20 cellular contexts compared by ENCODE assay signal in genomic region chr21:17501107-17502006, GRCh38. TPM values are rescaled to one million over a fixed set of nuclear protein-coding genes. Genes with fewer than 3 reads are reported as not detected.
DNase-seq lines count a peak whose midpoint lies in the region; ATAC-seq, FAIRE-seq and TF ChIP-seq lines count a peak whose summit lies in the region.
"Had no signal": no experiment of that assay in that cellular context is flagged by ENCODE, and none has a peak within 500 bp of the region (broad histone marks: within the 10 kb centered on the region; RNA-seq: fewer than 3 reads in every experiment).

No MANE protein-coding gene starts in this region.

- ATAC-seq in HepG2 (peak; percentile 99), GM18858 (IDR thresholded peaks at IDR 0.05; ENCODE audit: unreplicated experiment) (no peak), HG03520 (IDR thresholded peaks at IDR 0.05; ENCODE audit: unreplicated experiment) (no peak)
- ATAC-seq: right cardiac atrium; stimulated activated effector memory CD8-positive, alpha-beta T cell treated with anti-CD3 and anti-CD28 coated beads, Interleukin-12 subunit alpha, Interleukin-12 subunit beta, amount 100 ng/mL, for 72 hours had no signal

- DNase-seq in DMS53 treated with DMSO at 0.1 percent for 48 hours (lab: John Stamatoyannopoulos, UW; ENCODE audit: unreplicated experiment) (peak; percentile 30), M059J (ENCODE audit: low read depth) (peak; percentile 18), RKO (ENCODE audit: low spot score) (peak; percentile 3), HepG2 (ENCODE audit: low spot score) (peak; percentile 98), COLO668 (lab: John Stamatoyannopoulos, UW; ENCODE audit: unreplicated experiment) (no peak)
- DNase-seq in activated CD4-positive, CD25-positive, alpha-beta regulatory T cell (lab: John Stamatoyannopoulos, UW), result no peak
- DNase-seq: activated CD4-positive, alpha-beta memory T cell treated with anti-CD3 and anti-CD28 coated beads for 36 hours; activated naive CD4-positive, alpha-beta T cell treated with anti-CD3 and anti-CD28 coated beads, Interleukin-2, amount 10 ng/mL, durations not matched to agents 7 days and 5 days; activated T-cell treated with anti-CD3 and anti-CD28 coated beads, Interleukin-2, amount 50 U/mL, for 24 hours; anterior cingulate cortex; effector CD8-positive, alpha-beta T cell; GOT3; left ventricle myocardium inferior; NCI-H1694 treated with DMSO at 0.1 percent for 48 hours; right cardiac atrium; SHP77 treated with DMSO at 0.1 percent for 48 hours; WERI-Rb-1 had no signal

- CTCF ChIA-PET in HepG2 (lab: Yijun Ruan, JAX; ENCODE audit: low intra/inter-chr PET ratio, low total read pairs), result no interaction called here

- in situ Hi-C loops in HepG2 (cut with HindIII; ENCODE audit: extremely low pct_ligation_motif_present, low pct_unique_long_range_greater_than_20kb), result loop anchor here (5.0 kb wide), 1 partner anchor 39 kb away; no protein-coding TSS in a partner anchor

- no peaks in the 10 kb centered on the region for H4K20me1 ChIP-seq in HepG2 (ENCODE audit: insufficient read depth, low read length)

- no peak for TF ChIP-seq CTCF in HepG2 (CRISPR knock-in tag; IDR thresholded peaks at IDR 0.05)

- TF ChIP-seq POLR2A in HepG2 (IDR thresholded peaks at IDR 0.05; ENCODE audit: insufficient read depth in 1 of 2, low read depth in 2 of 2, low read length in 2 of 2), result no peak

- intact Hi-C loops in HepG2 (cut with micrococcal nuclease; ENCODE audit: unreplicated experiment), result loop anchor here (1.0 kb wide), 3 partner anchors 22 to 39 kb away; no protein-coding TSS in a partner anchor

- H3K4me3 ChIP-seq in HepG2 (replicated peaks in 1 of 3; ENCODE audit: insufficient read depth in 1 of 3, low read depth in 2 of 3, low read length in 3 of 3), result peak overlapping the region in 2 of 3 experiments; percentile 9 to 18; a peak in 2 of 6 replicates
- H3K4me3 ChIP-seq: left ventricle myocardium inferior had no signal

- TF ChIP-seq EP300 in HepG2 (IDR thresholded peaks at IDR 0.05; ENCODE audit: low read depth in 2 of 2, low read length in 2 of 2) (peak; percentile 98 to 100), HepG2 (CRISPR knock-in tag; IDR thresholded peaks at IDR 0.05; ENCODE audit: borderline replicate concordance) (peak; percentile 95)

- peaks cover 70% of the 10 kb centered on the region for H3K4me1 ChIP-seq in HepG2 (ENCODE audit: insufficient read depth, low read length)
- H3K4me1 ChIP-seq: left ventricle myocardium inferior had no signal

- H3K79me2 ChIP-seq in HepG2 (ENCODE audit: insufficient read depth, low read length), result no peaks in the 10 kb centered on the region

- peak overlapping the region; percentile 78 for H3K27ac ChIP-seq in HepG2 (ENCODE audit: extremely low read length, insufficient read depth, low read length)
- H3K27ac ChIP-seq: left ventricle myocardium inferior, WERI-Rb-1 had no signal

- FAIRE-seq in HepG2 (lab: Jason Lieb, UNC), result peak; percentile 42

- under 1% methylated on average over 4 of the region's 4 CpGs for WGBS in HepG2 (ENCODE audit: low lambda C conversion rate)

- H3K36me3 ChIP-seq in HepG2 (replicated peaks in 1 of 2; ENCODE audit: control insufficient read depth in 1 of 2, insufficient read depth in 2 of 2, low read length in 2 of 2), result no peaks in the 10 kb centered on the region
- H3K36me3 ChIP-seq: left ventricle myocardium inferior, WERI-Rb-1 had no signal

- no peaks in the 10 kb centered on the region for H3K27me3 ChIP-seq in HepG2 (ENCODE audit: control insufficient read depth in 1 of 2, insufficient read depth in 2 of 2, low read length in 2 of 2)

- no peak for TF ChIP-seq RAD21 in HepG2 (CRISPR knock-in tag; IDR thresholded peaks at IDR 0.05)

- POLR2A ChIA-PET in HepG2 (lab: Yijun Ruan, JAX), result interaction anchor here (1.0 to 1.7 kb wide), 5 partner anchors 11 to 46 kb away, joined by 3 to 22 read pairs (median 4); partner anchors contain the start of gene CXADR

- BruUV-seq in HepG2 (replicated peaks; lab: Mats Ljungman, UMichigan), result TSS peak; percentile 62

- peak overlapping the region; percentile 44; the same call in 1 of the 2 replicates for H3K9ac ChIP-seq in HepG2 (ENCODE audit: insufficient read depth, low read depth, low read length)

- no peak overlapping the region for H2AFZ ChIP-seq in HepG2 (ENCODE audit: low read length)

- H3K9me3 ChIP-seq in HepG2 (ENCODE audit: low read length), result peaks cover 9% of the 10 kb centered on the region; the same call in 1 of the 2 replicates

- peak overlapping the region; percentile 64 for H3K4me2 ChIP-seq in HepG2 (ENCODE audit: low read depth, low read length)

TF ChIP-seq in HepG2, 621 proteins besides CTCF, POLR2A, EP300 and RAD21 (continues in another document):
- TF ChIP-seq HMG20B (CRISPR knock-in tag; conservative IDR thresholded peaks at IDR 0.05) (peak; percentile 88), HOXA7 (CRISPR knock-in tag; IDR thresholded peaks at IDR 0.05) (no peak), CHD4 (IDR thresholded peaks at IDR 0.05; ENCODE audit: borderline replicate concordance, low read length) (peak; percentile 81; the same call in 1 of the 2 replicates), CBX2 (IDR thresholded peaks at IDR 0.05; ENCODE audit: low read depth, low read length) (no peak), CBX2 (CRISPR knock-in tag; IDR thresholded peaks at IDR 0.05; ENCODE audit: low read depth) (no peak), MAFF (IDR thresholded peaks at IDR 0.05; ENCODE audit: low read depth, low read length) (0 out of 2 replicates have a peak, but pooled peaks have one; percentile 17), HMG20A (CRISPR knock-in tag; IDR thresholded peaks at IDR 0.05; ENCODE audit: borderline replicate concordance) (peak; percentile 98), ZNF547 (CRISPR knock-in tag; IDR thresholded peaks at IDR 0.05) (no peak), ZNF740 (CRISPR knock-in tag; IDR thresholded peaks at IDR 0.05) (no peak), HNRNPL (IDR thresholded peaks at IDR 0.05; ENCODE audit: low read depth, low read length) (no peak), EHMT2 (IDR thresholded peaks at IDR 0.05; ENCODE audit: borderline replicate concordance, low read depth, low read length) (no peak), HIVEP1 (CRISPR knock-in tag; IDR thresholded peaks at IDR 0.05) (no peak), MXI1 (IDR thresholded peaks at IDR 0.05; ENCODE audit: borderline replicate concordance, low read depth, low read length) (no peak), PITX1 (CRISPR knock-in tag; IDR thresholded peaks at IDR 0.05) (peak; percentile 100)

RNA-seq across cellular contexts. Expression of gene CXADR, which starts 11.5 kb away (rescaled TPM):
- 17.7 and 24.1 TPM in 2 replicates for total RNA-seq in M059J (2014; rRNA removed; shearing (Covaris generic))
- 57.0 and 86.8 TPM in 2 replicates for total RNA-seq in HepG2 (2016; rRNA removed; fragmentation: Illumina TruSeq; extraction: Trizol)
- 14.2 and 17.8 TPM in 2 replicates for total RNA-seq in HepG2 (2016; cell fraction: cytosol; rRNA removed; fragmentation: Illumina TruSeq; extraction: Trizol; ENCODE audit: low read depth)
- total RNA-seq in HepG2 (2016; cell fraction: insoluble cytoplasmic fraction; rRNA removed; fragmentation: Illumina TruSeq; extraction: Trizol), result 62.4 and 88.2 TPM in 2 replicates
- total RNA-seq in HepG2 (2016; cell fraction: membrane; rRNA removed; fragmentation: Illumina TruSeq; extraction: Trizol), result 25.0 and 25.5 TPM in 2 replicates
- total RNA-seq in HepG2 (2016; cell fraction: nucleus; rRNA removed; fragmentation: Illumina TruSeq; extraction: Trizol), result 97.8 and 106 TPM in 2 replicates
- polyA plus RNA-seq in HepG2 (2011; rRNA removed), result 99.1 and 110 TPM in 2 replicates
- polyA plus RNA-seq in HepG2 (2011; cell fraction: cytosol; rRNA removed), result 56.1 and 93.3 TPM in 2 replicates
- 22.6 and 33.0 TPM in 2 replicates for polyA plus RNA-seq in HepG2 (2011; cell fraction: nucleus; rRNA removed)
- 106 and 129 TPM in 2 replicates for polyA plus RNA-seq in HepG2 (2012)
- 4.7 and 5.7 TPM in 2 replicates for polyA plus RNA-seq in HepG2 (2016; cell fraction: cytosol; fragmentation: Illumina TruSeq; extraction: Trizol; ENCODE audit: low read depth)
- polyA plus RNA-seq in HepG2 (2016; cell fraction: insoluble cytoplasmic fraction; fragmentation: Illumina TruSeq; extraction: Trizol; ENCODE audit: low read depth), result 32.4 and 34.8 TPM in 2 replicates
- 8.7 and 9.3 TPM in 2 replicates for polyA plus RNA-seq in HepG2 (2016; cell fraction: membrane; fragmentation: Illumina TruSeq; extraction: Trizol; ENCODE audit: low read depth)
- 64.8 and 73.1 TPM in 2 replicates for polyA plus RNA-seq in HepG2 (2016; cell fraction: nucleus; fragmentation: Illumina TruSeq; extraction: Trizol; ENCODE audit: insufficient read depth, low read depth)
- 48.0 and 115 TPM in 2 replicates for polyA minus RNA-seq in HepG2 (2011; rRNA and poly(A)+ RNA removed; ENCODE audit: low replicate concordance)
- 120 and 127 TPM in 2 replicates for polyA minus RNA-seq in HepG2 (2011; cell fraction: cytosol; rRNA and poly(A)+ RNA removed)
- 218 and 225 TPM in 2 replicates for polyA minus RNA-seq in HepG2 (2011; cell fraction: nucleus; rRNA and poly(A)+ RNA removed)

Comparison
In these comparisons a context has a peak if more than half of its experiments do, and no peak if none do; other contexts are left out.
1. DNase-seq: peak in DMS53 treated with DMSO at 0.1 percent for 48 hours (single experiment), M059J (single experiment), RKO (single experiment) and HepG2 (single experiment); none in activated CD4-positive, CD25-positive, alpha-beta regulatory T cell (0 of 4) and COLO668 (single experiment).